Comparison of ENCODE assay signal across 1 cellular context in genomic region chr18:9321017-9321452, GRCh38.
A peak's percentile ranks its signal among the peaks of the same experiment; 100 is the strongest.
TF ChIP-seq lines count a peak whose summit lies in the region.

No MANE protein-coding gene starts in this region.

TF ChIP-seq in K562, 482 proteins besides CTCF, POLR2A, EP300 and RAD21 (continued from another document and continues in another):
- TF ChIP-seq ZNF639 (CRISPR knock-in tag; conservative IDR thresholded peaks at IDR 0.05 in 1 of 2, IDR thresholded peaks at IDR 0.05 in 1 of 2) = peak in 1 of 2 experiments; percentile 49; a peak in 1 of 4 replicates
- TF ChIP-seq ZNF583 (CRISPR knock-in tag; IDR thresholded peaks at IDR 0.05) = no peak
- TF ChIP-seq ZNF133 (CRISPR knock-in tag; IDR thresholded peaks at IDR 0.05) = no peak
- TF ChIP-seq CREB3L1 (IDR thresholded peaks at IDR 0.05; ENCODE audit: borderline replicate concordance, low read depth) = peak; percentile 57; the same call in 1 of the 2 replicates
- no peak for TF ChIP-seq U2AF1 (optimal IDR thresholded peaks at IDR 0.05; ENCODE audit: low read depth, low read length)
- no peak for TF ChIP-seq ATF7 (IDR thresholded peaks at IDR 0.05)
- no peak for TF ChIP-seq MECOM (CRISPR knock-in tag; IDR thresholded peaks at IDR 0.05)
- no peak for TF ChIP-seq ATF2 (CRISPR knock-in tag; IDR thresholded peaks at IDR 0.05)
- no peak for TF ChIP-seq NKRF (IDR thresholded peaks at IDR 0.05; ENCODE audit: borderline replicate concordance)
- TF ChIP-seq ZKSCAN3 (CRISPR knock-in tag; IDR thresholded peaks at IDR 0.05) = no peak
- TF ChIP-seq HOXB6 (CRISPR knock-in tag; IDR thresholded peaks at IDR 0.05; ENCODE audit: borderline replicate concordance) = no peak
- no peak for TF ChIP-seq ZNF740 (CRISPR knock-in tag; IDR thresholded peaks at IDR 0.05)
- TF ChIP-seq ZNF740 (tag; IDR thresholded peaks at IDR 0.05) = no peak
- no peak for TF ChIP-seq ZFP30 (CRISPR knock-in tag; IDR thresholded peaks at IDR 0.05; ENCODE audit: borderline replicate concordance)
- TF ChIP-seq SMARCA5 (IDR thresholded peaks at IDR 0.05) = no peak
- TF ChIP-seq PHF21A (IDR thresholded peaks at IDR 0.05; ENCODE audit: borderline replicate concordance, low read depth) = no peak
- peak; percentile 57; the same call in 1 of the 2 replicates for TF ChIP-seq RNF2 (IDR thresholded peaks at IDR 0.05)
- peak; percentile 86; the same call in 1 of the 2 replicates for TF ChIP-seq ZNF232 (CRISPR knock-in tag; IDR thresholded peaks at IDR 0.05)
- TF ChIP-seq XRCC4 (IDR thresholded peaks at IDR 0.05; ENCODE audit: extremely low read depth, insufficient read depth, insufficient read length) = no peak
- no peak for TF ChIP-seq ZNF444 (CRISPR knock-in tag; IDR thresholded peaks at IDR 0.05)
- no peak for TF ChIP-seq ZNF384 (IDR thresholded peaks at IDR 0.05; ENCODE audit: low read depth, low read length)
- TF ChIP-seq BCL6 (CRISPR knock-in tag; IDR thresholded peaks at IDR 0.05) = no peak
- peak; percentile 71; the same call in 1 of the 2 replicates for TF ChIP-seq ZBTB9 (CRISPR knock-in tag; IDR thresholded peaks at IDR 0.05)
- no peak for TF ChIP-seq ZNF76 (CRISPR knock-in tag; IDR thresholded peaks at IDR 0.05; ENCODE audit: borderline replicate concordance)
- no peak for TF ChIP-seq ZNF707 (CRISPR knock-in tag; conservative IDR thresholded peaks at IDR 0.05)
- no peak for TF ChIP-seq ZSCAN32 (CRISPR knock-in tag; IDR thresholded peaks at IDR 0.05)
- no peak for TF ChIP-seq PHF8 (IDR thresholded peaks at IDR 0.05; ENCODE audit: borderline replicate concordance, low read length)
- TF ChIP-seq PTRF (tag; IDR thresholded peaks at IDR 0.05) = no peak
- TF ChIP-seq ATF4 (CRISPR knock-in tag; IDR thresholded peaks at IDR 0.05) = no peak
- no peak for TF ChIP-seq ZNF518B (CRISPR knock-in tag; IDR thresholded peaks at IDR 0.05)
- TF ChIP-seq ZNF24 (IDR thresholded peaks at IDR 0.05) = peak; percentile 15; the same call in 1 of the 2 replicates
- no peak for TF ChIP-seq ZBTB17 (CRISPR knock-in tag; IDR thresholded peaks at IDR 0.05)
- TF ChIP-seq ZNF75A (CRISPR knock-in tag; IDR thresholded peaks at IDR 0.05) = no peak
- no peak for TF ChIP-seq NFXL1 (CRISPR knock-in tag; IDR thresholded peaks at IDR 0.05)
- TF ChIP-seq PPARD (CRISPR knock-in tag; IDR thresholded peaks at IDR 0.05) = no peak
- no peak for TF ChIP-seq NCOA1 (IDR thresholded peaks at IDR 0.05; ENCODE audit: low read depth)
- 0 out of 2 replicates have a peak, but pooled peaks have one; percentile 53 for TF ChIP-seq ELF4 (CRISPR knock-in tag; IDR thresholded peaks at IDR 0.05)
- no peak for TF ChIP-seq ZNF408 (CRISPR knock-in tag; IDR thresholded peaks at IDR 0.05; ENCODE audit: low read depth)
- no peak for TF ChIP-seq HNRNPH1 (optimal IDR thresholded peaks at IDR 0.05; ENCODE audit: low read depth, low read length)
- no peak for TF ChIP-seq ZBTB7A (IDR thresholded peaks at IDR 0.05; ENCODE audit: borderline replicate concordance, control insufficient read depth, low read depth, low read length)
- TF ChIP-seq FOXO4 (CRISPR knock-in tag; IDR thresholded peaks at IDR 0.05) = no peak
- TF ChIP-seq MXI1 (IDR thresholded peaks at IDR 0.05; ENCODE audit: low read depth, low read length) = no peak
- TF ChIP-seq MCM5 (IDR thresholded peaks at IDR 0.05; ENCODE audit: low read depth) = no peak
- TF ChIP-seq FOXK1 (CRISPR knock-in tag; IDR thresholded peaks at IDR 0.05; ENCODE audit: borderline replicate concordance) = peak; percentile 76; the same call in 1 of the 2 replicates
- TF ChIP-seq TEAD2 (tag; IDR thresholded peaks at IDR 0.05) = no peak
- no peak for TF ChIP-seq FOXJ3 (CRISPR knock-in tag; IDR thresholded peaks at IDR 0.05)
- no peak for TF ChIP-seq KLF10 (CRISPR knock-in tag; IDR thresholded peaks at IDR 0.05)
- TF ChIP-seq GABPB1 (CRISPR knock-in tag; IDR thresholded peaks at IDR 0.05) = peak; percentile 75
- TF ChIP-seq NONO (IDR thresholded peaks at IDR 0.05; ENCODE audit: low read depth in 2 of 2, low read length in 1 of 2) = no peak
- no peak for TF ChIP-seq CHD1 (IDR thresholded peaks at IDR 0.05; ENCODE audit: low read length)
- TF ChIP-seq KLF13 (tag; IDR thresholded peaks at IDR 0.05; ENCODE audit: borderline replicate concordance, low read depth) = no peak
- peak; percentile 65; the same call in 1 of the 2 replicates for TF ChIP-seq LCOR (CRISPR knock-in tag; IDR thresholded peaks at IDR 0.05)
- TF ChIP-seq GTF2A2 (tag; IDR thresholded peaks at IDR 0.05) = no peak
- TF ChIP-seq NCOA6 (IDR thresholded peaks at IDR 0.05) = no peak
- TF ChIP-seq ZNF280B (CRISPR knock-in tag; IDR thresholded peaks at IDR 0.05) = no peak
- no peak for TF ChIP-seq PCBP1 (IDR thresholded peaks at IDR 0.05; ENCODE audit: low read depth, low read length, poor library complexity, severe bottlenecking)
- no peak for TF ChIP-seq PURB (CRISPR knock-in tag; IDR thresholded peaks at IDR 0.05; ENCODE audit: low read depth)
- peak; percentile 90; the same call in 1 of the 2 replicates for TF ChIP-seq DMBX1 (CRISPR knock-in tag; IDR thresholded peaks at IDR 0.05; ENCODE audit: borderline replicate concordance)
- TF ChIP-seq HIVEP1 (CRISPR knock-in tag; IDR thresholded peaks at IDR 0.05) = no peak
- peak; percentile 45; the same call in 1 of the 2 replicates for TF ChIP-seq ZBTB1 (CRISPR knock-in tag; IDR thresholded peaks at IDR 0.05; ENCODE audit: borderline replicate concordance, low read depth)
- no peak for TF ChIP-seq EWSR1 (IDR thresholded peaks at IDR 0.05; ENCODE audit: borderline replicate concordance, low read depth, partially characterized antibody)
